In genomic region chr7:70557281-70557680, GRCh38 we compare ENCODE assay signal across 20 cellular contexts.
"Had no signal": no experiment of that assay in that cellular context is flagged by ENCODE, and none has a peak within 500 bp of the region (broad histone marks: within the 10 kb centered on the region; RNA-seq: fewer than 3 reads in every experiment).

No MANE protein-coding gene starts in this region.

- H3K36me3 Mint-ChIP-seq: natural killer cell treated with Interleukin-12 subunit alpha and Interleukin-12 subunit beta and Interleukin-15 and Interleukin-18, amount 100 ng/mL, for 72 hours had no signal

- H3K27ac Mint-ChIP-seq: activated CD4-positive, alpha-beta T cell treated with anti-CD3 and anti-CD28 coated beads for 36 hours; activated CD8-positive, alpha-beta memory T cell treated with anti-CD3 and anti-CD28 coated beads, Interleukin-2, amount 10 ng/mL, durations not matched to agents 7 days and 5 days; activated CD8-positive, alpha-beta T cell treated with anti-CD3 and anti-CD28 coated beads, Interleukin-2, amount 10 ng/mL, durations not matched to agents 7 days and 5 days; activated naive CD4-positive, alpha-beta T cell treated with anti-CD3 and anti-CD28 coated beads, Interleukin-2, amount 50 U/mL, for 72 hours; natural killer cell treated with Interleukin-12 subunit alpha and Interleukin-12 subunit beta and Interleukin-15 and Interleukin-18, amount 100 ng/mL, for 72 hours had no signal

- H3K9me3 Mint-ChIP-seq: natural killer cell treated with Interleukin-12 subunit alpha and Interleukin-12 subunit beta and Interleukin-15 and Interleukin-18, amount 100 ng/mL, for 72 hours had no signal

- DNase-seq: activated CD4-positive, alpha-beta T cell treated with anti-CD3 and anti-CD28 coated beads for 36 hours; activated CD4-positive, CD25-positive, alpha-beta regulatory T cell; activated CD8-positive, alpha-beta memory T cell treated with anti-CD3 and anti-CD28 coated beads, Interleukin-2, amount 10 ng/mL, durations not matched to agents 7 days and 5 days; activated CD8-positive, alpha-beta T cell treated with anti-CD3 and anti-CD28 coated beads, Interleukin-2, amount 10 ng/mL, durations not matched to agents 7 days and 5 days; activated naive CD4-positive, alpha-beta T cell; activated T-cell treated with anti-CD3 and anti-CD28 coated beads, Interleukin-2, amount 50 U/mL, for 48 hours; central memory CD4-positive, alpha-beta T cell; foreskin melanocyte; islet precursor cell; left ventricle myocardium superior; mucosa of descending colon; stimulated activated CD4-positive, alpha-beta T cell treated with anti-CD3 and anti-CD28 coated beads, Interleukin-12 subunit alpha, Interleukin-12 subunit beta, amount 100 ng/mL, for 4 hours; stimulated activated CD4-positive, alpha-beta T cell treated with anti-CD3 and anti-CD28 coated beads, Interleukin-4, amount 100 ng/mL, for 1 hour; stimulated activated naive CD8-positive, alpha-beta T cell treated with anti-CD3 and anti-CD28 coated beads, Interleukin-15, Interleukin-2, amounts not matched to agents 100 U/mL and 50 U/mL, for 24 hours; testis; transverse colon had no signal

- H3K4me1 Mint-ChIP-seq: activated CD4-positive, alpha-beta T cell treated with anti-CD3 and anti-CD28 coated beads for 36 hours; activated CD8-positive, alpha-beta memory T cell treated with anti-CD3 and anti-CD28 coated beads, Interleukin-2, amount 10 ng/mL, durations not matched to agents 7 days and 5 days had no signal

- H3K27me3 Mint-ChIP-seq: activated CD4-positive, alpha-beta T cell treated with anti-CD3 and anti-CD28 coated beads for 36 hours; activated CD8-positive, alpha-beta memory T cell treated with anti-CD3 and anti-CD28 coated beads, Interleukin-2, amount 10 ng/mL, durations not matched to agents 7 days and 5 days; natural killer cell treated with Interleukin-12 subunit alpha and Interleukin-12 subunit beta and Interleukin-15 and Interleukin-18, amount 100 ng/mL, for 72 hours had no signal

- ATAC-seq: activated CD4-positive, alpha-beta T cell treated with anti-CD3 and anti-CD28 coated beads for 36 hours; activated CD8-positive, alpha-beta memory T cell treated with anti-CD3 and anti-CD28 coated beads, Interleukin-2, amount 10 ng/mL, durations not matched to agents 7 days and 5 days; activated CD8-positive, alpha-beta T cell treated with anti-CD3 and anti-CD28 coated beads, Interleukin-2, amount 10 ng/mL, durations not matched to agents 7 days and 5 days; activated naive CD4-positive, alpha-beta T cell treated with anti-CD3 and anti-CD28 coated beads, Interleukin-2, amount 50 U/mL, for 72 hours; esophagus mucosa; left ventricle myocardium superior; mucosa of descending colon; natural killer cell treated with Interleukin-12 subunit alpha and Interleukin-12 subunit beta and Interleukin-15 and Interleukin-18, amount 100 ng/mL, for 72 hours; sciatic nerve; stimulated activated naive CD8-positive, alpha-beta T cell treated with anti-CD3 and anti-CD28 coated beads, Interleukin-15, Interleukin-2, amounts not matched to agents 100 U/mL and 50 U/mL, for 24 hours had no signal

- H3K4me3 Mint-ChIP-seq: activated CD4-positive, alpha-beta T cell treated with anti-CD3 and anti-CD28 coated beads for 36 hours; activated CD8-positive, alpha-beta memory T cell treated with anti-CD3 and anti-CD28 coated beads, Interleukin-2, amount 10 ng/mL, durations not matched to agents 7 days and 5 days; activated CD8-positive, alpha-beta T cell treated with anti-CD3 and anti-CD28 coated beads, Interleukin-2, amount 10 ng/mL, durations not matched to agents 7 days and 5 days; natural killer cell treated with Interleukin-12 subunit alpha and Interleukin-12 subunit beta and Interleukin-15 and Interleukin-18, amount 100 ng/mL, for 72 hours had no signal
